8 cellular contexts compared by ENCODE assay signal in the genomic region with DNA sequence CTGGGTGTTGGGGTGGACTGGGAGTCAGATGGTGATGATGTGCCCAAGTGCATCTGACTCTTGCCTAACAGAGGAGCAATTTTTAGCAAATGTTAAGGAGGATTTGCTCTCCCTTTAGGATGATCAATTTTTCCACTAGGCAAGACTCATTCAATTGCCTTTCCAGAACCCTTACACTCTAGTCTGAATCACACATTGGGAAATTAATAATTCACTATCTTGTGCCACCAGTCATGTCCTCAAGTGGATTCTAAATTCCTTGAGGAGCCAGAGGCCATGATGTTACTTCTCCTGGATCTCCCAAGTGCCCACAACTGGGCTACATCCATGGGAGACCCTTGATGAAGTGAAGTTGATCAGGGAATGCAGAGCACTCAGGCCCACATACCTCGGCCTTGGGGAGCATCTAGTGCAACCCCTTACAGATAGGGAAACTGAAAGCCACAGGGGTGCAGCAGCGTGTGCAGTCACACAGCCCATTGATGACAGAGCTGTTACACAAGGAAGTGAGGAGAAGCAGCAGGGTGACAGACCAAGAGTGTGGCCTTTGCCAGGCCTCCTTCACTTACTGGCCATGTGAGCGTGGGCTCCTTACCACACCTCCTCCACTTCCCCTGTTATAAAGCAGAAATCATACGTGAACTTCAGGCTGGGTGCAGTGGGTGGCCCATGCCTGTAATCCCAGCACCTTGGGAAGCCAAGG.
DNase-seq lines count a peak whose midpoint lies in the region; ATAC-seq and TF ChIP-seq lines count a peak whose summit lies in the region.

No MANE protein-coding gene starts in this region.

- H3K36me3 Mint-ChIP-seq in activated naive CD4-positive, alpha-beta T cell treated with anti-CD3 and anti-CD28 coated beads for 36 hours (ENCODE audit: low read depth) = no peaks in the 10 kb centered on the region
- no peaks in the 10 kb centered on the region for H3K36me3 Mint-ChIP-seq in activated naive CD4-positive, alpha-beta T cell treated with anti-CD3 and anti-CD28 coated beads, Interleukin-2, amount 10 ng/mL, durations not matched to agents 7 days and 5 days
- no peaks in the 10 kb centered on the region for H3K36me3 Mint-ChIP-seq in T-helper 1 cell treated with Interleukin-12 subunit alpha and Interleukin-12 subunit beta and Interleukin-4 antibody, amounts not matched to agents 30 μg/mL and 1 μg/mL, for 36 hours (ENCODE audit: low read depth)

- H3K36me3 ChIP-seq in Peyer's patch (no peaks in the 10 kb centered on the region), vagina (no peaks in the 10 kb centered on the region)

- H3K4me3 Mint-ChIP-seq in activated naive CD4-positive, alpha-beta T cell treated with anti-CD3 and anti-CD28 coated beads for 36 hours = no peak overlapping the region
- no peak overlapping the region for H3K4me3 Mint-ChIP-seq in activated naive CD4-positive, alpha-beta T cell treated with anti-CD3 and anti-CD28 coated beads, Interleukin-2, amount 10 ng/mL, durations not matched to agents 7 days and 5 days
- peak overlapping the region; percentile 23 for H3K4me3 Mint-ChIP-seq in T-helper 1 cell treated with Interleukin-12 subunit alpha and Interleukin-12 subunit beta and Interleukin-4 antibody, amounts not matched to agents 30 μg/mL and 1 μg/mL, for 36 hours

- intact Hi-C loops in activated naive CD4-positive, alpha-beta T cell treated with anti-CD3 and anti-CD28 coated beads for 36 hours (cut with micrococcal nuclease) = no loop called here
- intact Hi-C loops in vagina (cut with DNase I) = no loop called here

- H3K27ac Mint-ChIP-seq in activated naive CD4-positive, alpha-beta T cell treated with anti-CD3 and anti-CD28 coated beads for 36 hours = no peak overlapping the region
- H3K27ac Mint-ChIP-seq in activated naive CD4-positive, alpha-beta T cell treated with anti-CD3 and anti-CD28 coated beads, Interleukin-2, amount 10 ng/mL, durations not matched to agents 7 days and 5 days = no peak overlapping the region
- H3K27ac Mint-ChIP-seq in T-helper 1 cell treated with Interleukin-12 subunit alpha and Interleukin-12 subunit beta and Interleukin-4 antibody, amounts not matched to agents 30 μg/mL and 1 μg/mL, for 36 hours = peak overlapping the region; percentile 83

- TF ChIP-seq CTCF in Peyer's patch (IDR thresholded peaks at IDR 0.05) (no peak), vagina (IDR thresholded peaks at IDR 0.05) (no peak)

- H3K27me3 Mint-ChIP-seq in activated naive CD4-positive, alpha-beta T cell treated with anti-CD3 and anti-CD28 coated beads for 36 hours (ENCODE audit: low read depth) = peaks cover 11% of the 10 kb centered on the region
- peaks cover 36% of the 10 kb centered on the region for H3K27me3 Mint-ChIP-seq in activated naive CD4-positive, alpha-beta T cell treated with anti-CD3 and anti-CD28 coated beads, Interleukin-2, amount 10 ng/mL, durations not matched to agents 7 days and 5 days
- H3K27me3 Mint-ChIP-seq in T-helper 1 cell treated with Interleukin-12 subunit alpha and Interleukin-12 subunit beta and Interleukin-4 antibody, amounts not matched to agents 30 μg/mL and 1 μg/mL, for 36 hours (ENCODE audit: low read depth) = peaks cover 9% of the 10 kb centered on the region

- H3K27me3 ChIP-seq in Peyer's patch (no peaks in the 10 kb centered on the region), vagina (no peaks in the 10 kb centered on the region)

- H3K9me3 ChIP-seq in Peyer's patch = no peaks in the 10 kb centered on the region
- no peaks in the 10 kb centered on the region for H3K9me3 ChIP-seq in vagina

- no peak overlapping the region for H3K27ac ChIP-seq in Peyer's patch
- H3K27ac ChIP-seq in vagina = no peak overlapping the region

- CTCF ChIA-PET in activated naive CD4-positive, alpha-beta T cell treated with anti-CD3 and anti-CD28 coated beads for 36 hours (lab: Charles Lee) = no interaction called here
- CTCF ChIA-PET in activated naive CD4-positive, alpha-beta T cell treated with anti-CD3 and anti-CD28 coated beads, Interleukin-2, amount 10 ng/mL, durations not matched to agents 7 days and 5 days (lab: Charles Lee) = no interaction called here

- DNase-seq in activated naive CD4-positive, alpha-beta T cell treated with anti-CD3 and anti-CD28 coated beads for 36 hours = peak; percentile 12
- DNase-seq in activated naive CD4-positive, alpha-beta T cell treated with anti-CD3 and anti-CD28 coated beads, Interleukin-2, amount 10 ng/mL, durations not matched to agents 7 days and 5 days = no peak
- DNase-seq in stimulated activated naive CD8-positive, alpha-beta T cell treated with anti-CD3 and anti-CD28 coated beads, Interleukin-15, Interleukin-2, amounts not matched to agents 100 U/mL and 50 U/mL, for 24 hours = peak; percentile 9
- DNase-seq in OCI-M1 (lab: John Stamatoyannopoulos, UW) (no peak), Peyer's patch (no peak), vagina (ENCODE audit: extremely low spot score in 2 of 2) (no peak)

- peak; percentile 98 for ATAC-seq in HG02943 (IDR thresholded peaks at IDR 0.05; ENCODE audit: low read depth, unreplicated experiment)
- ATAC-seq in stimulated activated naive CD8-positive, alpha-beta T cell treated with anti-CD3 and anti-CD28 coated beads, Interleukin-15, Interleukin-2, amounts not matched to agents 100 U/mL and 50 U/mL, for 24 hours = peak; percentile 63

- H3K9me3 Mint-ChIP-seq in activated naive CD4-positive, alpha-beta T cell treated with anti-CD3 and anti-CD28 coated beads for 36 hours = no peaks in the 10 kb centered on the region
- H3K9me3 Mint-ChIP-seq in activated naive CD4-positive, alpha-beta T cell treated with anti-CD3 and anti-CD28 coated beads, Interleukin-2, amount 10 ng/mL, durations not matched to agents 7 days and 5 days = no peaks in the 10 kb centered on the region
- H3K9me3 Mint-ChIP-seq in T-helper 1 cell treated with Interleukin-12 subunit alpha and Interleukin-12 subunit beta and Interleukin-4 antibody, amounts not matched to agents 30 μg/mL and 1 μg/mL, for 36 hours = no peaks in the 10 kb centered on the region

- no peaks in the 10 kb centered on the region for H3K4me1 Mint-ChIP-seq in activated naive CD4-positive, alpha-beta T cell treated with anti-CD3 and anti-CD28 coated beads for 36 hours (ENCODE audit: low read depth)
- no peaks in the 10 kb centered on the region for H3K4me1 Mint-ChIP-seq in activated naive CD4-positive, alpha-beta T cell treated with anti-CD3 and anti-CD28 coated beads, Interleukin-2, amount 10 ng/mL, durations not matched to agents 7 days and 5 days
- H3K4me1 Mint-ChIP-seq in T-helper 1 cell treated with Interleukin-12 subunit alpha and Interleukin-12 subunit beta and Interleukin-4 antibody, amounts not matched to agents 30 μg/mL and 1 μg/mL, for 36 hours (ENCODE audit: low read depth) = peaks cover 28% of the 10 kb centered on the region

- H3K4me1 ChIP-seq in Peyer's patch (no peaks in the 10 kb centered on the region), vagina (no peaks in the 10 kb centered on the region)

- TF ChIP-seq POLR2A in Peyer's patch (IDR thresholded peaks at IDR 0.05) (no peak), vagina (IDR thresholded peaks at IDR 0.05) (no peak)

- H3K4me3 ChIP-seq in Peyer's patch (no peak overlapping the region), vagina (no peak overlapping the region)

Comparison
In these comparisons a context has a peak if more than half of its experiments do, and no peak if none do; other contexts are left out.
1. DNase-seq: peak in activated naive CD4-positive, alpha-beta T cell treated with anti-CD3 and anti-CD28 coated beads for 36 hours (single experiment) and stimulated activated naive CD8-positive, alpha-beta T cell treated with anti-CD3 and anti-CD28 coated beads, Interleukin-15, Interleukin-2, amounts not matched to agents 100 U/mL and 50 U/mL, for 24 hours (single experiment); none in activated naive CD4-positive, alpha-beta T cell treated with anti-CD3 and anti-CD28 coated beads, Interleukin-2, amount 10 ng/mL, durations not matched to agents 7 days and 5 days (single experiment), OCI-M1 (single experiment), Peyer's patch (0 of 3) and vagina (0 of 2).